In genomic region chr17:5942687-5943086, GRCh38 we compare ENCODE assay signal across 20 cellular contexts.
DNase-seq lines count a peak whose midpoint lies in the region; ATAC-seq and TF ChIP-seq lines count a peak whose summit lies in the region.
"Had no signal": no experiment of that assay in that cellular context is flagged by ENCODE, and none has a peak within 500 bp of the region (broad histone marks: within the 10 kb centered on the region; RNA-seq: fewer than 3 reads in every experiment).

No MANE protein-coding gene starts in this region.

- H3K4me1 ChIP-seq in MM.1S (ENCODE audit: low read length) (peaks cover 42% of the 10 kb centered on the region), A673 (ENCODE audit: insufficient read depth, low read length, poor library complexity, severe bottlenecking) (no peaks in the 10 kb centered on the region)
- H3K4me1 ChIP-seq: BLaER1 had no signal

- H3F3A ChIP-seq in MM.1S (ENCODE audit: insufficient read depth, low read length) = peaks cover 42% of the 10 kb centered on the region

- ATAC-seq in HG03460 (IDR thresholded peaks at IDR 0.05; ENCODE audit: unreplicated experiment) = no peak
- ATAC-seq: HepG2, SK-N-SH treated with all-trans-retinoic acid at 6 μM for 48 hours had no signal

- H4K20me1 ChIP-seq in MM.1S (ENCODE audit: insufficient read depth, low read length) = no peaks in the 10 kb centered on the region
- H4K20me1 ChIP-seq: BLaER1 had no signal

- H3K4me1 Mint-ChIP-seq in chondrocyte (ENCODE audit: low read depth) (no peaks in the 10 kb centered on the region), nephron progenitor cell (peaks cover 21% of the 10 kb centered on the region)

- H3K4me2 ChIP-seq in MM.1S (ENCODE audit: low read depth, low read length) = peak overlapping the region; percentile 82
- H3K4me2 ChIP-seq: BLaER1, KMS-11 had no signal

- intact Hi-C loops in A673 (cut with micrococcal nuclease; ENCODE audit: unreplicated experiment) = no loop called here

- peak overlapping the region; percentile 54 for H2AFZ ChIP-seq in MM.1S (ENCODE audit: low read length)

- BruUV-seq in A673 (replicated peaks; lab: Mats Ljungman, UMichigan) = no TSS peak

- H3K27ac ChIP-seq in MM.1S (ENCODE audit: low read length) = peak overlapping the region; percentile 99
- no peak overlapping the region for H3K27ac ChIP-seq in A673 (ENCODE audit: low read depth, low read length, poor library complexity, severe bottlenecking)
- H3K27ac ChIP-seq: BLaER1, KMS-11 had no signal

- H3K36me3 ChIP-seq in MM.1S (replicated peaks; ENCODE audit: insufficient read depth, low read length) (no peaks in the 10 kb centered on the region), A673 (ENCODE audit: insufficient read depth, low read length, poor library complexity, severe bottlenecking) (no peaks in the 10 kb centered on the region)
- H3K36me3 ChIP-seq: BLaER1 had no signal

- POLR2A ChIA-PET in A673 (lab: Charles Lee; ENCODE audit: low non-redundant PET) = no interaction called here

- CTCF ChIA-PET in A673 (lab: Charles Lee) = no interaction called here

- H3K9me3 Mint-ChIP-seq in chondrocyte (ENCODE audit: low read depth) = no peaks in the 10 kb centered on the region
- H3K9me3 Mint-ChIP-seq in nephron progenitor cell = peaks cover 19% of the 10 kb centered on the region

- DNase-seq in MM.1S (peak; percentile 90), OCI-M1 (lab: John Stamatoyannopoulos, UW) (peak; percentile 89), chondrocyte (ENCODE audit: low spot score) (peak; percentile 11), nephron progenitor cell (no peak), A673 (ENCODE audit: low spot score) (no peak), foreskin fibroblast (no peak)
- DNase-seq: Calu3; CD4-positive, alpha-beta memory T cell; GF-D8; GOT3; NCI-H1417; NCI-H187; NCI-H526; NK-92 treated with Interleukin-12 subunit alpha and Interleukin-12 subunit beta, amount 100 ng/mL, for 24 hours; SIG-M5 had no signal

- H3K27me3 ChIP-seq in MM.1S (replicated peaks; ENCODE audit: insufficient read depth, low read length) (no peaks in the 10 kb centered on the region), A673 (replicated peaks; ENCODE audit: insufficient read depth, low read depth, low read length, poor library complexity) (peaks cover 29% of the 10 kb centered on the region)
- H3K27me3 ChIP-seq: BLaER1 had no signal

- no peaks in the 10 kb centered on the region for H3K9me2 ChIP-seq in MM.1S (replicated peaks; ENCODE audit: insufficient read depth, low read length)

- H3K9ac ChIP-seq in MM.1S (ENCODE audit: low read length) = peak overlapping the region; percentile 85
- H3K9ac ChIP-seq: BLaER1, KMS-11 had no signal

- H3K4me3 Mint-ChIP-seq in chondrocyte (ENCODE audit: unreplicated experiment) (no peak overlapping the region), nephron progenitor cell (no peak overlapping the region)
- H3K4me3 Mint-ChIP-seq: CD4-positive, alpha-beta memory T cell had no signal

- H3K79me2 ChIP-seq in MM.1S (ENCODE audit: low read length) = no peaks in the 10 kb centered on the region

- H3K9me3 ChIP-seq in MM.1S (replicated peaks; ENCODE audit: insufficient read depth, low read length) (no peaks in the 10 kb centered on the region), A673 (ENCODE audit: low read depth, low read length, poor library complexity, severe bottlenecking) (no peaks in the 10 kb centered on the region)

- TF ChIP-seq CTCF in MM.1S (IDR thresholded peaks at IDR 0.05; ENCODE audit: low read length) = no peak
- no peak for TF ChIP-seq CTCF in chondrocyte (IDR thresholded peaks at IDR 0.05)
- no peak for TF ChIP-seq CTCF in nephron progenitor cell (IDR thresholded peaks at IDR 0.05)
- no peak for TF ChIP-seq CTCF in A673 (conservative IDR thresholded peaks at IDR 0.05; ENCODE audit: low read depth, low read length)
- TF ChIP-seq CTCF in foreskin fibroblast (IDR thresholded peaks at IDR 0.05; ENCODE audit: low read depth, low read length) = no peak

- no peaks in the 10 kb centered on the region for H3K36me3 Mint-ChIP-seq in chondrocyte (ENCODE audit: low read depth)
- H3K36me3 Mint-ChIP-seq in nephron progenitor cell (ENCODE audit: low read depth) = peaks cover 5% of the 10 kb centered on the region
- H3K36me3 Mint-ChIP-seq: CD4-positive, alpha-beta memory T cell had no signal

- H3K27me3 Mint-ChIP-seq in chondrocyte (ENCODE audit: low read depth) (peaks cover 32% of the 10 kb centered on the region), nephron progenitor cell (ENCODE audit: low read depth, poor library complexity) (peaks cover 12% of the 10 kb centered on the region)

- H3K27ac Mint-ChIP-seq in chondrocyte (ENCODE audit: unreplicated experiment) (no peak overlapping the region), nephron progenitor cell (peak overlapping the region; percentile 55)
- H3K27ac Mint-ChIP-seq: CD4-positive, alpha-beta memory T cell had no signal

- H3K4me3 ChIP-seq in MM.1S (ENCODE audit: low read length) (peak overlapping the region; percentile 38), A673 (ENCODE audit: low read depth, low read length, poor library complexity, severe bottlenecking) (no peak overlapping the region), foreskin fibroblast (ENCODE audit: low read depth in 1 of 2, low read length in 2 of 2) (no peak overlapping the region)
- H3K4me3 ChIP-seq: BLaER1 had no signal

Comparison
In these comparisons a context has a peak if more than half of its experiments do, and no peak if none do; other contexts are left out.
1. DNase-seq: peak in MM.1S (single experiment), OCI-M1 (single experiment) and chondrocyte (single experiment); none in nephron progenitor cell (single experiment), A673 (single experiment) and foreskin fibroblast (0 of 2).